8 cellular contexts compared by ENCODE assay signal in the genomic region with DNA sequence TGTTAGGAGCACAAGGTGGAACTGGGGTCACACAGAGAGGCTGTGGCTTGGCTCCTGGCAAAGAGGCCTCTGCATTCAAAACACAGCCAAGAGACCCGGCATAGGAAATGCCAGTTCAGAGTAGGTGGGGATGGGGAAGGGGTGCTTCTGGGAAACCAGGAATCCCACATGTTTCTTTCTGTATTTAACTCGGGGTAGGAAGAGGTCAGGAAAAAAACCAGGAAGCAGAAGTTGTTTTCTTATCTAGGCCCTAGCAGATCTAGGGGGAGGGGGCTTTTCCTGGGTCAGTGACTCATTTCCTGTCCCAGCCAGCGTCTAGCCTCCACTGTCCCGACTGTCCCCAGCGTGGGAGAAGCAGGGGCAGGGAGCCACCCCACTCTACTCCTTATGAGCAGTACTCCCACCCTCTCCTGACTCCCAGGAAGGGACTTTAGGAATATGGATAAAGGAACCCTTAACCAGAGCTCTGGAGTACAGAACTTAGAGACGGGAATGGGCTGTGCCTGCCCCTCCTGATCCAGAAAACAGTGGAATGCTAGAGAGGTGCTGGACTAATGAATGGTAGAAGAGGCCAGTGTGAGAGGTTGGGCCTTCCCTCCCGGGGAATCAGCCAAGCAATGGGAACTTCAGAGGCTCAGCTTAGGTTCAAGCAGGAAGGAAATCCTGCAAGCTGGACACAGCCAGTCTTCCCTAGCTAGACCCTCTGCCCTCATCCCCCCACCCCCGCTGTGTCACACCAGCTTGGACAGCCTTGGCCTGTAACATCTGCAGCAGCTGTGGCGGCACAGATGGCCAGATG. TPM values are rescaled to one million over a fixed set of nuclear protein-coding genes. Genes with fewer than 3 reads are reported as not detected.
A peak's percentile ranks its signal among the peaks of the same experiment; 100 is the strongest.
DNase-seq lines count a peak whose midpoint lies in the region; ATAC-seq, FAIRE-seq and TF ChIP-seq lines count a peak whose summit lies in the region.

No MANE protein-coding gene starts in this region.

- H3K36me3 Mint-ChIP-seq in activated naive CD8-positive, alpha-beta T cell treated with anti-CD3 and anti-CD28 coated beads, Interleukin-2, amount 50 U/mL, for 24 hours (ENCODE audit: low read depth), result peaks cover 41% of the 10 kb centered on the region

- H3K9me3 Mint-ChIP-seq in activated naive CD8-positive, alpha-beta T cell treated with anti-CD3 and anti-CD28 coated beads, Interleukin-2, amount 50 U/mL, for 24 hours, result no peaks in the 10 kb centered on the region

- no peak for TF ChIP-seq CTCF in A673 (conservative IDR thresholded peaks at IDR 0.05; ENCODE audit: low read depth, low read length)

- ATAC-seq in activated naive CD8-positive, alpha-beta T cell treated with anti-CD3 and anti-CD28 coated beads, Interleukin-2, amount 50 U/mL, for 24 hours, result no peak
- ATAC-seq in HG02885 (IDR thresholded peaks at IDR 0.05; ENCODE audit: poor library complexity, unreplicated experiment), result no peak

- CTCF ChIA-PET in A673 (lab: Charles Lee), result no interaction called here

- H3K4me1 ChIP-seq in A673 (ENCODE audit: insufficient read depth, low read length, poor library complexity, severe bottlenecking), result peaks cover 74% of the 10 kb centered on the region

- no peaks in the 10 kb centered on the region for H3K27me3 Mint-ChIP-seq in activated naive CD8-positive, alpha-beta T cell treated with anti-CD3 and anti-CD28 coated beads, Interleukin-2, amount 50 U/mL, for 24 hours

- peak overlapping the region; percentile 99 for H3K27ac ChIP-seq in A673 (ENCODE audit: low read depth, low read length, poor library complexity, severe bottlenecking)
- H3K27ac ChIP-seq in skin epidermis, result peak overlapping the region in 20 of 21 experiments; percentile 70 to 90 (median 84)

- peaks cover 27% of the 10 kb centered on the region for H3K36me3 ChIP-seq in A673 (ENCODE audit: insufficient read depth, low read length, poor library complexity, severe bottlenecking)

- H3K27me3 ChIP-seq in A673 (replicated peaks; ENCODE audit: insufficient read depth, low read depth, low read length, poor library complexity), result no peaks in the 10 kb centered on the region

- POLR2A ChIA-PET in A673 (lab: Charles Lee; ENCODE audit: low non-redundant PET), result interaction anchor here (1.0 kb wide), 1 partner anchor 12 kb away, joined by 3 read pairs; no protein-coding TSS in a partner anchor

- H3K4me3 ChIP-seq in A673 (ENCODE audit: low read depth, low read length, poor library complexity, severe bottlenecking) (peak overlapping the region; percentile 14), skin epidermis (no peak overlapping the region)

- intact Hi-C loops in A673 (cut with micrococcal nuclease; ENCODE audit: unreplicated experiment), result no loop called here

- no peaks in the 10 kb centered on the region for H3K9me3 ChIP-seq in A673 (ENCODE audit: low read depth, low read length, poor library complexity, severe bottlenecking)

- peak; percentile 79 for FAIRE-seq in HTR-8/SVneo (lab: Jason Lieb, UNC)

- no TSS peak for BruUV-seq in A673 (replicated peaks; lab: Mats Ljungman, UMichigan)

- peak overlapping the region; percentile 64 for H3K4me3 Mint-ChIP-seq in activated naive CD8-positive, alpha-beta T cell treated with anti-CD3 and anti-CD28 coated beads, Interleukin-2, amount 50 U/mL, for 24 hours

- H3K27ac Mint-ChIP-seq in activated naive CD8-positive, alpha-beta T cell treated with anti-CD3 and anti-CD28 coated beads, Interleukin-2, amount 50 U/mL, for 24 hours, result peak overlapping the region; percentile 92

- DNase-seq in A673 (ENCODE audit: low spot score) (peak; percentile 86), HTR-8/SVneo (ENCODE audit: insufficient read length, low spot score) (no peak), hepatic stellate cell (ENCODE audit: low spot score) (peak; percentile 58), NCI-H2107 treated with DMSO at 0.1 percent for 48 hours (lab: John Stamatoyannopoulos, UW; ENCODE audit: unreplicated experiment) (no peak), GM19238 (ENCODE audit: insufficient read length, low spot score) (no peak)
- peak; percentile 43 for DNase-seq in activated naive CD8-positive, alpha-beta T cell treated with anti-CD3 and anti-CD28 coated beads, Interleukin-2, amount 50 U/mL, for 24 hours

- peaks cover 75% of the 10 kb centered on the region for H3K4me1 Mint-ChIP-seq in activated naive CD8-positive, alpha-beta T cell treated with anti-CD3 and anti-CD28 coated beads, Interleukin-2, amount 50 U/mL, for 24 hours

RNA-seq across cellular contexts. Expression of a gene that starts 5.7 kb away (rescaled TPM):
- 89.5 and 106 TPM in 2 replicates for total RNA-seq in A673 (2021)

RNA-seq across cellular contexts. Expression of a gene that starts 9.8 kb away (rescaled TPM):
- 184 and 194 TPM in 2 replicates for total RNA-seq in A673 (2021)

RNA-seq across cellular contexts. Expression of a gene that starts 12.9 kb away (rescaled TPM):
- 109 and 113 TPM in 2 replicates for total RNA-seq in A673 (2021)

RNA-seq across cellular contexts. Expression of a gene that starts 47.0 kb away (rescaled TPM):
- total RNA-seq in A673 (2021), result 83.3 and 92.9 TPM in 2 replicates

RNA-seq across cellular contexts. Expression of a gene that starts 52.8 kb away (rescaled TPM):
- total RNA-seq in A673 (2021), result 15.6 and 23.9 TPM in 2 replicates

Comparison
In these comparisons a context has a peak if more than half of its experiments do, and no peak if none do; other contexts are left out.
1. DNase-seq: peak in A673 (single experiment), activated naive CD8-positive, alpha-beta T cell treated with anti-CD3 and anti-CD28 coated beads, Interleukin-2, amount 50 U/mL, for 24 hours (single experiment) and hepatic stellate cell (single experiment); none in HTR-8/SVneo (single experiment), NCI-H2107 treated with DMSO at 0.1 percent for 48 hours (single experiment) and GM19238 (single experiment).